ENCODE assay signal across 15 cellular contexts in genomic region chr12:131603106-131604033, GRCh38.
A peak's percentile ranks its signal among the peaks of the same experiment; 100 is the strongest.
DNase-seq lines count a peak whose midpoint lies in the region; ATAC-seq, FAIRE-seq and TF ChIP-seq lines count a peak whose summit lies in the region.
"Had no signal": no experiment of that assay in that cellular context is flagged by ENCODE, and none has a peak within 500 bp of the region (broad histone marks: within the 10 kb centered on the region; RNA-seq: fewer than 3 reads in every experiment).

No MANE protein-coding gene starts in this region.

- no peaks in the 10 kb centered on the region for H4K20me1 ChIP-seq in H1 (replicated peaks in 1 of 2; ENCODE audit: control insufficient read depth in 1 of 2, insufficient read depth in 2 of 2, low read length in 2 of 2)

- no peak for ATAC-seq in CD4-positive, alpha-beta T cell (ENCODE audit: poor library complexity)
- peak; percentile 18 for ATAC-seq in T-helper 17 cell
- ATAC-seq: gastrocnemius medialis had no signal

- H2AK5ac ChIP-seq in H1 (ENCODE audit: low read depth, low read length): no peak overlapping the region

- H3K4me3 Mint-ChIP-seq in CD4-positive, alpha-beta T cell: peak overlapping the region; percentile 85
- peak overlapping the region; percentile 85 for H3K4me3 Mint-ChIP-seq in T-helper 17 cell
- H3K4me3 Mint-ChIP-seq: memory B cell had no signal

- no peaks in the 10 kb centered on the region for H3K27me3 Mint-ChIP-seq in CD4-positive, alpha-beta T cell
- H3K27me3 Mint-ChIP-seq in T-helper 17 cell: no peaks in the 10 kb centered on the region

- no peak for DNase-seq in CD4-positive, alpha-beta T cell
- peak; percentile 33 for DNase-seq in GM12865 (ENCODE audit: low read depth)
- no peak for DNase-seq in T-helper 17 cell
- no peak for DNase-seq in H1 (ENCODE audit: low read depth in 1 of 2, low spot score in 2 of 2)
- no peak for DNase-seq in NCI-H1417 treated with DMSO at 0.1 percent for 48 hours (lab: John Stamatoyannopoulos, UW)
- DNase-seq in mucosa of gallbladder (ENCODE audit: low spot score): no peak
- DNase-seq in AG08395 (ENCODE audit: low spot score): no peak
- DNase-seq: activated CD8-positive, alpha-beta memory T cell treated with anti-CD3 and anti-CD28 coated beads, Interleukin-2, amount 50 U/mL, for 48 hours; Calu3; gastrocnemius medialis; NCI-H345 had no signal

- H2BK12ac ChIP-seq in H1 (ENCODE audit: low read depth, low read length): no peak overlapping the region

- H3K18ac ChIP-seq in H1 (ENCODE audit: extremely low read depth, low read length): no peak overlapping the region

- H3K4ac ChIP-seq in H1 (replicated peaks; ENCODE audit: insufficient read length, low read depth, low read length): peak overlapping the region; percentile 27

- no peaks in the 10 kb centered on the region for H3K9me3 Mint-ChIP-seq in CD4-positive, alpha-beta T cell
- H3K9me3 Mint-ChIP-seq: memory B cell had no signal

- no peak overlapping the region for H3K56ac ChIP-seq in H1 (replicated peaks; ENCODE audit: insufficient read length, low read depth, low read length)

- no peaks in the 10 kb centered on the region for H3K36me3 Mint-ChIP-seq in CD4-positive, alpha-beta T cell (ENCODE audit: low read depth)
- no peaks in the 10 kb centered on the region for H3K36me3 Mint-ChIP-seq in T-helper 17 cell (ENCODE audit: low read depth)
- H3K36me3 Mint-ChIP-seq: memory B cell had no signal

- H3K4me3 ChIP-seq in GM12865 (ENCODE audit: low read depth, low read length) (no peak overlapping the region), H1 (ENCODE audit: extremely low read depth in 1 of 4, insufficient read depth in 2 of 4, low read depth in 3 of 4, low read length in 4 of 4) (no peak overlapping the region)
- H3K4me3 ChIP-seq: gastrocnemius medialis, smooth muscle cell, thoracic aorta had no signal

- TF ChIP-seq EP300 in H1 (IDR thresholded peaks at IDR 0.05; ENCODE audit: borderline replicate concordance in 1 of 2, low read depth in 2 of 2, low read length in 2 of 2): no peak

- no peaks in the 10 kb centered on the region for H3K27me3 ChIP-seq in CD4-positive, alpha-beta T cell (ENCODE audit: control insufficient read depth, insufficient read depth, low read length)
- H3K27me3 ChIP-seq in H1 (replicated peaks in 1 of 4; ENCODE audit: control insufficient read depth in 3 of 4, extremely low read depth in 1 of 4, insufficient read depth in 3 of 4, low read length in 3 of 4): no peaks in the 10 kb centered on the region

- H2BK120ac ChIP-seq in H1 (replicated peaks; ENCODE audit: low read depth, low read length): no peak overlapping the region

- 0 out of 7 replicates have a peak, but pooled peaks cover 0 to 2% (median 0%) of the 10 kb centered on the region in 4 experiments for H3K4me1 ChIP-seq in H1 (replicated peaks in 1 of 4; ENCODE audit: control insufficient read depth in 3 of 4, insufficient read depth in 4 of 4, low read length in 3 of 4)
- H3K4me1 ChIP-seq: gastrocnemius medialis, parathyroid adenoma had no signal

- H2BK15ac ChIP-seq in H1 (ENCODE audit: low read length): no peak overlapping the region

- H3K23me2 ChIP-seq in H1 (ENCODE audit: low read depth, low read length): no peaks in the 10 kb centered on the region

- FAIRE-seq in H1 (lab: Jason Lieb, UNC): no peak

- H2BK5ac ChIP-seq in H1 (ENCODE audit: low read depth, low read length): no peak overlapping the region

- no peaks in the 10 kb centered on the region for H3K9me3 ChIP-seq in CD4-positive, alpha-beta T cell (ENCODE audit: control insufficient read depth, low read length)
- H3K9me3 ChIP-seq in T-helper 17 cell (ENCODE audit: control insufficient read depth, low read length, poor library complexity, severe bottlenecking) (no peaks in the 10 kb centered on the region), H1 (ENCODE audit: insufficient read depth in 2 of 2, low read depth in 1 of 2, low read length in 1 of 2) (no peaks in the 10 kb centered on the region)
- H3K9me3 ChIP-seq: gastrocnemius medialis, thoracic aorta had no signal

- H3K27ac ChIP-seq in CD4-positive, alpha-beta T cell (ENCODE audit: low read depth, low read length): no peak overlapping the region
- H3K27ac ChIP-seq in H1 (ENCODE audit: low read depth, low read length): no peak overlapping the region
- H3K27ac ChIP-seq: gastrocnemius medialis, parathyroid adenoma, thoracic aorta had no signal

- H3K23ac ChIP-seq in H1 (ENCODE audit: insufficient read length): no peak overlapping the region

- TF ChIP-seq RAD21 in H1 (IDR thresholded peaks at IDR 0.05 in 1 of 2, conservative IDR thresholded peaks at IDR 0.05 in 1 of 2; ENCODE audit: low read depth in 2 of 2, low read length in 2 of 2): no peak

- H4K5ac ChIP-seq in H1 (ENCODE audit: insufficient read length, low read depth, low read length): no peak overlapping the region

- H3K4me2 ChIP-seq in H1 (ENCODE audit: insufficient read depth in 1 of 2, low read depth in 2 of 2, low read length in 2 of 2): no peak overlapping the region
- H3K4me2 ChIP-seq: smooth muscle cell had no signal

- 86% methylated on average over 8 of the region's 8 CpGs; no CpG with 5 or more reads in 1 of the 2 experiments for WGBS in H1 (ENCODE audit: extremely low coverage in 1 of 2, insufficient coverage in 1 of 2, insufficient read length in 1 of 2, insufficient replicate concordance in 2 of 2, low coverage in 1 of 2, low lambda C conversion rate in 2 of 2, missing lambda C conversion rate in 1 of 2), 2 experiments

- POLR2A ChIA-PET in CD4-positive, alpha-beta T cell (lab: Charles Lee): interaction anchor here (1.2 kb wide), 1 partner anchor 108 kb away, joined by 9 read pairs; the partner anchor contains the start of gene SFSWAP
- POLR2A ChIA-PET in H1 (lab: Charles Lee; ENCODE audit: partially characterized antibody): interaction anchor here (1.3 kb wide), 1 partner anchor 10 kb away, joined by 3 read pairs; no protein-coding TSS in a partner anchor

- no peak overlapping the region for H3K9ac ChIP-seq in H1 (replicated peaks in 1 of 4; ENCODE audit: extremely low read depth in 1 of 4, low read depth in 3 of 4, low read length in 3 of 4)
- H3K9ac ChIP-seq: parathyroid adenoma had no signal

- H4K91ac ChIP-seq in H1 (replicated peaks; ENCODE audit: insufficient read length, low read length): no peak overlapping the region

- CTCF ChIA-PET in CD4-positive, alpha-beta T cell (lab: Charles Lee): no interaction called here
- CTCF ChIA-PET in H1 (lab: Charles Lee; ENCODE audit: partially characterized antibody): interaction anchor here (0.7 to 2.0 kb wide), 4 partner anchors 11 to 487 kb away, joined by 4 to 7 read pairs (median 4); no protein-coding TSS in a partner anchor

- no peaks in the 10 kb centered on the region for H3K79me2 ChIP-seq in H1 (ENCODE audit: control insufficient read depth in 1 of 2, insufficient read depth in 2 of 2, low read length in 2 of 2)
- H3K79me2 ChIP-seq: parathyroid adenoma had no signal

- intact Hi-C loops in CD4-positive, alpha-beta T cell (cut with DNase I, micrococcal nuclease): loop anchor here in 1 of 2 experiments (10.0 kb wide), 1 partner anchor 101 kb away; no protein-coding TSS in a partner anchor

- TF ChIP-seq CTCF in CD4-positive, alpha-beta T cell (IDR thresholded peaks at IDR 0.05): no peak
- TF ChIP-seq CTCF in GM12865 (IDR thresholded peaks at IDR 0.05; ENCODE audit: insufficient read depth, low read depth, low read length, missing control alignments) (no peak), H1 (IDR thresholded peaks at IDR 0.05; ENCODE audit: control extremely low read depth in 1 of 3, insufficient read depth in 1 of 3, low read depth in 1 of 3, low read length in 3 of 3) (no peak)

- no peaks in the 10 kb centered on the region for H3K36me3 ChIP-seq in H1 (ENCODE audit: control insufficient read depth in 2 of 4, insufficient read depth in 4 of 4, low read length in 3 of 4)
- H3K36me3 ChIP-seq: gastrocnemius medialis, thoracic aorta had no signal

- H3K79me1 ChIP-seq in H1 (ENCODE audit: low read depth, low read length): no peaks in the 10 kb centered on the region

- peak overlapping the region; percentile 81 for H3K27ac Mint-ChIP-seq in CD4-positive, alpha-beta T cell
- peak overlapping the region; percentile 87 for H3K27ac Mint-ChIP-seq in T-helper 17 cell
- H3K27ac Mint-ChIP-seq: memory B cell had no signal

- H4K8ac ChIP-seq in H1 (ENCODE audit: extremely low read depth, insufficient read depth, low read length): no peak overlapping the region

- H3K4me1 Mint-ChIP-seq in CD4-positive, alpha-beta T cell (ENCODE audit: low read depth): peaks cover 57% of the 10 kb centered on the region
- peaks cover 50% of the 10 kb centered on the region for H3K4me1 Mint-ChIP-seq in T-helper 17 cell

- no peak overlapping the region for H2AFZ ChIP-seq in H1 (ENCODE audit: low read length)
- H2AFZ ChIP-seq: parathyroid adenoma had no signal

- no peak overlapping the region for H2BK20ac ChIP-seq in H1 (ENCODE audit: low read length)

- no peak for TF ChIP-seq POLR2A in H1 (IDR thresholded peaks at IDR 0.05; ENCODE audit: control extremely low read depth in 1 of 2, low read depth in 2 of 2, low read length in 2 of 2)

- H3K14ac ChIP-seq in H1 (ENCODE audit: insufficient read length): no peak overlapping the region

TF ChIP-seq in H1, 55 proteins besides CTCF, POLR2A, EP300 and RAD21 (continues in another document):
- TF ChIP-seq ATF3 (IDR thresholded peaks at IDR 0.05; ENCODE audit: insufficient read depth, low read depth, low read length) (no peak), CHD1 (IDR thresholded peaks at IDR 0.05; ENCODE audit: low read depth, low read length) (no peak), CBX5 (IDR thresholded peaks at IDR 0.05; ENCODE audit: low read depth, low read length) (no peak), FOSL1 (IDR thresholded peaks at IDR 0.05; ENCODE audit: insufficient read depth, low read depth, low read length) (no peak), GABPA (IDR thresholded peaks at IDR 0.05; ENCODE audit: borderline replicate concordance, insufficient read depth, low read length) (no peak), CREB1 (IDR thresholded peaks at IDR 0.05) (no peak), JUN (IDR thresholded peaks at IDR 0.05; ENCODE audit: low read depth, low read length) (no peak), BCL11A (IDR thresholded peaks at IDR 0.05; ENCODE audit: low read depth in 2 of 2, low read length in 2 of 2) (no peak), SUZ12 (IDR thresholded peaks at IDR 0.05; ENCODE audit: low read length) (no peak), SIRT6 (IDR thresholded peaks at IDR 0.05; ENCODE audit: low read length) (no peak), TEAD4 (IDR thresholded peaks at IDR 0.05; ENCODE audit: low read depth, low read length) (no peak)
- TF ChIP-seq, protein P1, sequence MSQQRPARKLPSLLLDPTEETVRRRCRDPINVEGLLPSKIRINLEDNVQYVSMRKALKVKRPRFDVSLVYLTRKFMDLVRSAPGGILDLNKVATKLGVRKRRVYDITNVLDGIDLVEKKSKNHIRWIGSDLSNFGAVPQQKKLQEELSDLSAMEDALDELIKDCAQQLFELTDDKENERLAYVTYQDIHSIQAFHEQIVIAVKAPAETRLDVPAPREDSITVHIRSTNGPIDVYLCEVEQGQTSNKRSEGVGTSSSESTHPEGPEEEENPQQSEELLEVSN (IDR thresholded peaks at IDR 0.05): no peak
